Comparison of ENCODE assay signal across 1 cellular context in genomic region chr7:152399344-152399743, GRCh38.
TF ChIP-seq lines count a peak whose summit lies in the region.

No MANE protein-coding gene starts in this region.

TF ChIP-seq in K562, 482 proteins besides CTCF, POLR2A, EP300 and RAD21 (continued from another document):
- TF ChIP-seq THAP12 (CRISPR knock-in tag; IDR thresholded peaks at IDR 0.05) (no peak), MCM5 (IDR thresholded peaks at IDR 0.05; ENCODE audit: low read depth) (no peak), ZNF316 (IDR thresholded peaks at IDR 0.05) (peak; percentile 28; the same call in 1 of the 2 replicates)
TF ChIP-seq in K562: peak in this region for 1.
